20 cellular contexts compared by ENCODE assay signal in the genomic region with DNA sequence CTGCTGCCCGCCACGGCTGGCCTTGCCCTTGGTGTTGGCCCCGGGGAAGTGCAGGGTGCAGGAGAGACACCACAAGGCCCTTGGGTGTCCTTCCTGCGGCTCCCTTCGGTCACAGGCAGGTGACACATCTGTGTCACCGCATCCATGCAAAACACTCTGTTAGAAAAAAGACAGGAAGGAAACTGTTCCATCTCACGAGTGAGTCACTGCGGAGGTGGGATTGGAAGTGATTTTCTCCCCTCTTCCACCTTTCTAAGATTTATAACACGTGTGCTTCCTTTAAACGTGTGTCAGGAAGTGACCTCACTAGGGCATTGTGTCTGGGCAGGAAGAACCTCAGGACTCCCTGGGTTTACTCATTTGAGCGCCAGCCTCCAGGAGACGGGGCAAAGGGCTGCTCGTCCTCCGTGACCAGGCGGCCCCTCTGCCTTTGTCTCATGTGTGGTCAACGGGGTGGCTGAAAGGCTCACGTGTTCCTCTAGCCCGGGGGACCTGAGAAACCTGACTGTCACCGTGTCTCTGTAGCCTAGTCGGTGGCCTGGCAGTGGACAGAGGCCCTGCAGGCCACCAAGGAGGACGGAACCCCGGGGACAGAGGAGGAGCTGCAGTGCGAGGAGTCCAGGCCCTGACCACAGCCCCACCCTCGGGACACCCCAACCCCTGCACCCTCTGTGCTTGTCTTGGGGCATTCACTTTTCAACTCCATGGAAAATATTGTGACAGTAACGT. TPM values are rescaled to one million over a fixed set of nuclear protein-coding genes. Genes with fewer than 3 reads are reported as not detected.
DNase-seq lines count a peak whose midpoint lies in the region; ATAC-seq, FAIRE-seq and TF ChIP-seq lines count a peak whose summit lies in the region.
"Had no signal": no experiment of that assay in that cellular context is flagged by ENCODE, and none has a peak within 500 bp of the region (broad histone marks: within the 10 kb centered on the region; RNA-seq: fewer than 3 reads in every experiment).

No MANE protein-coding gene starts in this region.

- peak; percentile 46 to 64 for ATAC-seq in activated naive CD4-positive, alpha-beta T cell treated with anti-CD3 and anti-CD28 coated beads, Interleukin-2, amount 50 U/mL, for 72 hours
- ATAC-seq in GM12878 (peak; percentile 46), GM21360 (IDR thresholded peaks at IDR 0.05; ENCODE audit: unreplicated experiment) (no peak)
- ATAC-seq: gastroesophageal sphincter; naive thymus-derived CD8-positive, alpha-beta T cell had no signal

- CTCF ChIA-PET in GM12878 (lab: Yijun Ruan, JAX): no interaction called here

- H3K27me3 Mint-ChIP-seq in neural progenitor cell (ENCODE audit: insufficient read depth, low read depth): peaks cover 6% of the 10 kb centered on the region

- no peaks in the 10 kb centered on the region for H3K9me3 Mint-ChIP-seq in activated naive CD4-positive, alpha-beta T cell treated with anti-CD3 and anti-CD28 coated beads, Interleukin-2, amount 50 U/mL, for 72 hours
- H3K9me3 Mint-ChIP-seq in neural progenitor cell: no peaks in the 10 kb centered on the region
- H3K9me3 Mint-ChIP-seq: naive thymus-derived CD8-positive, alpha-beta T cell had no signal

- H3K9ac ChIP-seq in GM12878 (ENCODE audit: control insufficient read depth, insufficient read depth, low read length): no peak overlapping the region
- no peak overlapping the region for H3K9ac ChIP-seq in neural progenitor cell

- H3K36me3 Mint-ChIP-seq in activated naive CD4-positive, alpha-beta T cell treated with anti-CD3 and anti-CD28 coated beads, Interleukin-2, amount 50 U/mL, for 72 hours: no peaks in the 10 kb centered on the region
- no peaks in the 10 kb centered on the region for H3K36me3 Mint-ChIP-seq in neural progenitor cell
- H3K36me3 Mint-ChIP-seq: naive thymus-derived CD8-positive, alpha-beta T cell had no signal

- H2AFZ ChIP-seq in GM12878 (ENCODE audit: control insufficient read depth, low read depth, low read length) (no peak overlapping the region; the same call in 1 of the 2 replicates), neural progenitor cell (replicated peaks) (no peak overlapping the region)

- no peak overlapping the region for H3K4me3 Mint-ChIP-seq in neural progenitor cell
- H3K4me3 Mint-ChIP-seq: naive thymus-derived CD8-positive, alpha-beta T cell had no signal

- H3K4me3 ChIP-seq in GM12878 (no peak overlapping the region), neural progenitor cell (no peak overlapping the region)
- H3K4me3 ChIP-seq: gastroesophageal sphincter, psoas muscle, vagina had no signal

- DNase-seq in activated naive CD4-positive, alpha-beta T cell treated with anti-CD3 and anti-CD28 coated beads, Interleukin-2, amount 50 U/mL, for 72 hours (ENCODE audit: low spot score in 2 of 2): no peak
- no peak for DNase-seq in activated naive CD4-positive, alpha-beta T cell treated with Interleukin-2 at 50 U/mL for 16 hours
- DNase-seq in GM12878 (ENCODE audit: low read depth, low spot score) (no peak), neural progenitor cell (ENCODE audit: low spot score) (no peak), ureter (ENCODE audit: low spot score) (peak; percentile 27), HK-2 (ENCODE audit: unreplicated experiment) (no peak)
- no peak for DNase-seq in stimulated activated CD4-positive, alpha-beta T cell treated with anti-CD3 and anti-CD28 coated beads, Interleukin-4, amount 100 ng/mL, for 4 hours
- DNase-seq: activated naive CD4-positive, alpha-beta T cell; mammary epithelial cell; NCI-H1694; NCI-H446; psoas muscle; stimulated activated naive CD4-positive, alpha-beta T cell treated with Interleukin-2 at 50 U/mL for 16 hours had no signal

- no peaks in the 10 kb centered on the region for H3K9me3 ChIP-seq in GM12878 (replicated peaks; ENCODE audit: control insufficient read depth, insufficient read depth, low read length)
- no peaks in the 10 kb centered on the region for H3K9me3 ChIP-seq in neural progenitor cell (ENCODE audit: low read depth)
- H3K9me3 ChIP-seq: gastroesophageal sphincter, psoas muscle, vagina had no signal

- intact Hi-C loops in GM12878 (cut with micrococcal nuclease; ENCODE audit: unreplicated experiment): no loop called here

- H3K4me1 ChIP-seq in GM12878 (ENCODE audit: control insufficient read depth, insufficient read depth, low read length) (no peaks in the 10 kb centered on the region), neural progenitor cell (peaks cover 4% of the 10 kb centered on the region)
- H3K4me1 ChIP-seq: gastroesophageal sphincter, psoas muscle, vagina had no signal

- TF ChIP-seq RAD21 in GM12878 (IDR thresholded peaks at IDR 0.05; ENCODE audit: insufficient read depth, low read depth, low read length): no peak

- 43% methylated on average over 24 of the region's 25 CpGs for WGBS in GM12878 (ENCODE audit: insufficient coverage, insufficient replicate concordance, low lambda C conversion rate, missing lambda C conversion rate)

- in situ Hi-C loops in GM12878 (cut with MboI): no loop called here

- H3K4me2 ChIP-seq in GM12878 (ENCODE audit: control insufficient read depth, insufficient read depth): no peak overlapping the region
- no peak overlapping the region for H3K4me2 ChIP-seq in neural progenitor cell

- H4K20me1 ChIP-seq in GM12878 (ENCODE audit: control insufficient read depth, insufficient read depth): no peaks in the 10 kb centered on the region
- H4K20me1 ChIP-seq in neural progenitor cell (ENCODE audit: low read depth): no peaks in the 10 kb centered on the region

- no peak for TF ChIP-seq POLR2A in GM12878 (IDR thresholded peaks at IDR 0.05; ENCODE audit: low read depth, low read length)

- SMC1A ChIA-PET in GM12878 (lab: Charles Lee; ENCODE audit: uncharacterized antibody, unreplicated experiment): no interaction called here

- FAIRE-seq in GM12878 (lab: Jason Lieb, UNC): no peak
- FAIRE-seq: colon had no signal

- POLR2A ChIA-PET in GM12878 (lab: Charles Lee): no interaction called here

- H3K27ac Mint-ChIP-seq in activated naive CD4-positive, alpha-beta T cell treated with anti-CD3 and anti-CD28 coated beads, Interleukin-2, amount 50 U/mL, for 72 hours: peak overlapping the region in 1 of 2 donors; percentile 56
- peak overlapping the region; percentile 77 for H3K27ac Mint-ChIP-seq in neural progenitor cell
- H3K27ac Mint-ChIP-seq: naive thymus-derived CD8-positive, alpha-beta T cell had no signal

- H3F3A ChIP-seq in neural progenitor cell (ENCODE audit: low read depth): no peaks in the 10 kb centered on the region

- RAD21 ChIA-PET in GM12878 (lab: Charles Lee; ENCODE audit: unreplicated experiment): no interaction called here

- no peak overlapping the region for H3K27ac ChIP-seq in GM12878 (ENCODE audit: control insufficient read depth, insufficient read depth)
- no peak overlapping the region for H3K27ac ChIP-seq in neural progenitor cell
- H3K27ac ChIP-seq: gastroesophageal sphincter, psoas muscle, vagina had no signal

- H3K27me3 ChIP-seq in GM12878 (replicated peaks in 1 of 2; ENCODE audit: control insufficient read depth in 2 of 2, insufficient read depth in 2 of 2, low read length in 1 of 2) (no peaks in the 10 kb centered on the region; a peak in 1 of 4 replicates), neural progenitor cell (no peaks in the 10 kb centered on the region)
- H3K27me3 ChIP-seq: vagina had no signal

- no peak for TF ChIP-seq CTCF in GM12878 (IDR thresholded peaks at IDR 0.05 in 2 of 3, conservative IDR thresholded peaks at IDR 0.05 in 1 of 3; ENCODE audit: control insufficient read depth in 2 of 3, extremely low read depth in 1 of 3, insufficient read depth in 1 of 3, low read depth in 3 of 3, low read length in 3 of 3)
- no peak for TF ChIP-seq CTCF in neural progenitor cell (IDR thresholded peaks at IDR 0.05)

- H3K4me1 Mint-ChIP-seq in neural progenitor cell: peaks cover 8% of the 10 kb centered on the region

- H3K79me2 ChIP-seq in GM12878 (ENCODE audit: control insufficient read depth, insufficient read depth, low read length) (no peaks in the 10 kb centered on the region), neural progenitor cell (ENCODE audit: low read depth) (no peaks in the 10 kb centered on the region)

- no TSS peak for BruUV-seq in GM12878 (replicated peaks; lab: Mats Ljungman, UMichigan)

- no peak for TF ChIP-seq EP300 in GM12878 (IDR thresholded peaks at IDR 0.05; ENCODE audit: borderline replicate concordance in 1 of 2, control insufficient read depth in 1 of 2, low read depth in 2 of 2, low read length in 2 of 2)

- H3K36me3 ChIP-seq in GM12878 (ENCODE audit: control insufficient read depth in 2 of 2, insufficient read depth in 2 of 2, low read length in 1 of 2) (no peaks in the 10 kb centered on the region), neural progenitor cell (no peaks in the 10 kb centered on the region)
- H3K36me3 ChIP-seq: gastroesophageal sphincter, vagina had no signal

RNA-seq across cellular contexts. Expression of a gene that starts 4.9 kb away (rescaled TPM):
- total RNA-seq in activated naive CD4-positive, alpha-beta T cell treated with anti-CD3 and anti-CD28 coated beads, Interleukin-2, amount 50 U/mL, for 72 hours: not detected
- not detected in 2 replicates for total RNA-seq in GM12878 (2013; cell fraction: nucleolus; rRNA removed)
- total RNA-seq in GM12878 (2014; rRNA removed) (not detected in 2 replicates), GM12878 (2014; rRNA removed; fragmentation: Illumina TruSeq; extraction: Trizol) (not detected in 2 replicates), GM12878 (2021) (not detected in 2 replicates), neural progenitor cell (ENCODE audit: low replicate concordance) (not detected in 2 replicates), ureter (not detected)
- polyA plus RNA-seq in GM12878 (2011; ENCODE audit: low read depth): not detected
- polyA plus RNA-seq in GM12878 (2011; rRNA removed) (not detected in 2 replicates), GM12878 (2014; fragmentation: Illumina TruSeq; extraction: Trizol) (not detected in 2 replicates), GM12878 (2014; fragmentation: Nextera tagmentation; extraction: Ambion mirVana) (not detected), GM12878 (2014; rRNA removed) (not detected in 2 replicates), GM12878 (2016; fragmentation: Nextera tagmentation; extraction: Ambion mirVana) (not detected)
- polyA plus RNA-seq in GM12878 (2011; cell fraction: cytosol; rRNA removed): not detected in 2 replicates
- not detected in 2 replicates for polyA plus RNA-seq in GM12878 (2011; cell fraction: nucleus; rRNA removed)
- polyA plus RNA-seq in GM12878 (2012): not detected in 2 replicates
- polyA minus RNA-seq in GM12878 (2011; rRNA and poly(A)+ RNA removed): not detected in 2 replicates
- not detected in 2 replicates for polyA minus RNA-seq in GM12878 (2011; cell fraction: cytosol; rRNA and poly(A)+ RNA removed)
- not detected in 2 replicates for polyA minus RNA-seq in GM12878 (2011; cell fraction: nucleus; rRNA and poly(A)+ RNA removed)
- total RNA-seq: epithelial cell of proximal tubule; gastroesophageal sphincter; mammary epithelial cell; MCF 10A; naive thymus-derived CD8-positive, alpha-beta T cell; vagina had no signal
- polyA plus RNA-seq: mammary epithelial cell; naive thymus-derived CD8-positive, alpha-beta T cell; psoas muscle had no signal

RNA-seq across cellular contexts. Expression of a gene that starts 15.8 kb away (rescaled TPM):
- 10 to 100 TPM; 16.4 to 53.7 TPM for total RNA-seq in activated naive CD4-positive, alpha-beta T cell treated with anti-CD3 and anti-CD28 coated beads, Interleukin-2, amount 50 U/mL, for 72 hours
- 15.0 and 26.5 TPM in 2 replicates for total RNA-seq in GM12878 (2013; cell fraction: nucleolus; rRNA removed)
- total RNA-seq in GM12878 (2014; rRNA removed) (78.5 and 86.9 TPM in 2 replicates), GM12878 (2014; rRNA removed; fragmentation: Illumina TruSeq; extraction: Trizol) (33.4 and 42.2 TPM in 2 replicates), GM12878 (2021) (63.8 and 67.7 TPM in 2 replicates), neural progenitor cell (ENCODE audit: low replicate concordance) (23.4 and 43.4 TPM in 2 replicates), ureter (34.5 TPM)
- polyA plus RNA-seq in GM12878 (2011; ENCODE audit: low read depth): 29.0 TPM
- polyA plus RNA-seq in GM12878 (2011; rRNA removed) (24.1 and 71.4 TPM in 2 replicates), GM12878 (2014; fragmentation: Illumina TruSeq; extraction: Trizol) (14.3 and 61.9 TPM in 2 replicates), GM12878 (2014; fragmentation: Nextera tagmentation; extraction: Ambion mirVana) (10 to 100 TPM in 1 of 2 experiments, 1 to 10 TPM in 1; 3.3 to 14.5 TPM), GM12878 (2014; rRNA removed) (103 and 115 TPM in 2 replicates), GM12878 (2016; fragmentation: Nextera tagmentation; extraction: Ambion mirVana) (100 to 1,000 TPM in 1 of 2 experiments, 10 to 100 TPM in 1; 97.8 to 101 TPM)
- 199 and 296 TPM in 2 replicates for polyA plus RNA-seq in GM12878 (2011; cell fraction: cytosol; rRNA removed)
- polyA plus RNA-seq in GM12878 (2011; cell fraction: nucleus; rRNA removed): 180 and 192 TPM in 2 replicates
- polyA plus RNA-seq in GM12878 (2012): 68.7 and 76.0 TPM in 2 replicates
- polyA minus RNA-seq in GM12878 (2011; rRNA and poly(A)+ RNA removed): 99.2 and 154 TPM in 2 replicates
- polyA minus RNA-seq in GM12878 (2011; cell fraction: cytosol; rRNA and poly(A)+ RNA removed): 49.2 and 60.8 TPM in 2 replicates
- polyA minus RNA-seq in GM12878 (2011; cell fraction: nucleus; rRNA and poly(A)+ RNA removed): 32.9 and 60.4 TPM in 2 replicates

RNA-seq across cellular contexts. Expression of a gene that starts 29.6 kb away (rescaled TPM):
- not detected for total RNA-seq in activated naive CD4-positive, alpha-beta T cell treated with anti-CD3 and anti-CD28 coated beads, Interleukin-2, amount 50 U/mL, for 72 hours
- total RNA-seq in GM12878 (2013; cell fraction: nucleolus; rRNA removed): not detected in 2 replicates
- total RNA-seq in GM12878 (2014; rRNA removed) (not detected in 2 replicates), GM12878 (2014; rRNA removed; fragmentation: Illumina TruSeq; extraction: Trizol) (not detected in 2 replicates), GM12878 (2021) (not detected in 2 replicates), neural progenitor cell (ENCODE audit: low replicate concordance) (not detected in 2 replicates), ureter (not detected)
- polyA plus RNA-seq in GM12878 (2011; ENCODE audit: low read depth): not detected
- polyA plus RNA-seq in GM12878 (2011; rRNA removed) (not detected in 2 replicates), GM12878 (2014; fragmentation: Illumina TruSeq; extraction: Trizol) (not detected in 2 replicates), GM12878 (2014; fragmentation: Nextera tagmentation; extraction: Ambion mirVana) (not detected), GM12878 (2014; rRNA removed) (not detected in 2 replicates), GM12878 (2016; fragmentation: Nextera tagmentation; extraction: Ambion mirVana) (not detected)
- not detected in 2 replicates for polyA plus RNA-seq in GM12878 (2011; cell fraction: cytosol; rRNA removed)
- polyA plus RNA-seq in GM12878 (2011; cell fraction: nucleus; rRNA removed): not detected in 2 replicates
- not detected in 2 replicates for polyA plus RNA-seq in GM12878 (2012)
- polyA minus RNA-seq in GM12878 (2011; rRNA and poly(A)+ RNA removed): not detected in 2 replicates
- polyA minus RNA-seq in GM12878 (2011; cell fraction: cytosol; rRNA and poly(A)+ RNA removed): not detected in 2 replicates
- not detected in 2 replicates for polyA minus RNA-seq in GM12878 (2011; cell fraction: nucleus; rRNA and poly(A)+ RNA removed)
- total RNA-seq: epithelial cell of proximal tubule; gastroesophageal sphincter; mammary epithelial cell; MCF 10A; naive thymus-derived CD8-positive, alpha-beta T cell; psoas muscle; vagina had no signal
- polyA plus RNA-seq: mammary epithelial cell; naive thymus-derived CD8-positive, alpha-beta T cell; psoas muscle had no signal

RNA-seq across cellular contexts. Expression of a gene that starts 36.7 kb away (rescaled TPM):
- under 1 TPM; 0.14 to 0.54 TPM for total RNA-seq in activated naive CD4-positive, alpha-beta T cell treated with anti-CD3 and anti-CD28 coated beads, Interleukin-2, amount 50 U/mL, for 72 hours
- 4.1 and 7.5 TPM in 2 replicates for total RNA-seq in GM12878 (2013; cell fraction: nucleolus; rRNA removed)
- total RNA-seq in GM12878 (2014; rRNA removed): 0.33 and 0.45 TPM in 2 replicates
- 0.14 and 0.18 TPM in 2 replicates for total RNA-seq in GM12878 (2014; rRNA removed; fragmentation: Illumina TruSeq; extraction: Trizol)
- total RNA-seq in GM12878 (2021): 0.35 and 0.54 TPM in 2 replicates
- 6.2 TPM for polyA plus RNA-seq in GM12878 (2011; ENCODE audit: low read depth)
- polyA plus RNA-seq in GM12878 (2011; rRNA removed): 1.5 and 1.9 TPM in 2 replicates
- polyA plus RNA-seq in GM12878 (2011; cell fraction: cytosol; rRNA removed): 2.2 and 3.1 TPM in 2 replicates
- 5.8 and 6.5 TPM in 2 replicates for polyA plus RNA-seq in GM12878 (2011; cell fraction: nucleus; rRNA removed)
- polyA plus RNA-seq in GM12878 (2012): 0.76 and 1.4 TPM in 2 replicates
- polyA plus RNA-seq in GM12878 (2014; fragmentation: Illumina TruSeq; extraction: Trizol): 0.07 TPM in 1 of 2 replicates, not detected in the other
- polyA plus RNA-seq in GM12878 (2014; fragmentation: Nextera tagmentation; extraction: Ambion mirVana): under 1 TPM; 0.02 to 0.04 TPM
- 0.15 and 0.18 TPM in 2 replicates for polyA plus RNA-seq in GM12878 (2014; rRNA removed)
- under 1 TPM; 0.09 to 0.62 TPM for polyA plus RNA-seq in GM12878 (2016; fragmentation: Nextera tagmentation; extraction: Ambion mirVana)
- 1.5 and 2.9 TPM in 2 replicates for polyA minus RNA-seq in GM12878 (2011; rRNA and poly(A)+ RNA removed)
- polyA minus RNA-seq in GM12878 (2011; cell fraction: cytosol; rRNA and poly(A)+ RNA removed): 1.5 and 2.1 TPM in 2 replicates
- polyA minus RNA-seq in GM12878 (2011; cell fraction: nucleus; rRNA and poly(A)+ RNA removed): 1.1 and 2.2 TPM in 2 replicates
- 23.0 and 48.7 TPM in 2 replicates for total RNA-seq in neural progenitor cell (ENCODE audit: low replicate concordance)
- total RNA-seq in ureter: 25.6 TPM
- polyA plus RNA-seq: naive thymus-derived CD8-positive, alpha-beta T cell had no signal

RNA-seq across cellular contexts. Expression of a gene that starts 45.3 kb away (rescaled TPM):
- total RNA-seq in activated naive CD4-positive, alpha-beta T cell treated with anti-CD3 and anti-CD28 coated beads, Interleukin-2, amount 50 U/mL, for 72 hours: not detected
- not detected in 2 replicates for total RNA-seq in GM12878 (2013; cell fraction: nucleolus; rRNA removed)
- total RNA-seq in GM12878 (2014; rRNA removed) (not detected in 2 replicates), GM12878 (2014; rRNA removed; fragmentation: Illumina TruSeq; extraction: Trizol) (not detected in 2 replicates), GM12878 (2021) (not detected in 2 replicates), neural progenitor cell (ENCODE audit: low replicate concordance) (not detected in 2 replicates), ureter (not detected)
- not detected for polyA plus RNA-seq in GM12878 (2011; ENCODE audit: low read depth)
- polyA plus RNA-seq in GM12878 (2011; rRNA removed) (not detected in 2 replicates), GM12878 (2014; fragmentation: Illumina TruSeq; extraction: Trizol) (not detected in 2 replicates), GM12878 (2014; fragmentation: Nextera tagmentation; extraction: Ambion mirVana) (not detected), GM12878 (2014; rRNA removed) (not detected in 2 replicates), GM12878 (2016; fragmentation: Nextera tagmentation; extraction: Ambion mirVana) (not detected)
- polyA plus RNA-seq in GM12878 (2011; cell fraction: cytosol; rRNA removed): not detected in 2 replicates
- polyA plus RNA-seq in GM12878 (2011; cell fraction: nucleus; rRNA removed): not detected in 2 replicates
- polyA plus RNA-seq in GM12878 (2012): not detected in 2 replicates
- polyA minus RNA-seq in GM12878 (2011; rRNA and poly(A)+ RNA removed): not detected in 2 replicates
- polyA minus RNA-seq in GM12878 (2011; cell fraction: cytosol; rRNA and poly(A)+ RNA removed): not detected in 2 replicates
- not detected in 2 replicates for polyA minus RNA-seq in GM12878 (2011; cell fraction: nucleus; rRNA and poly(A)+ RNA removed)
- total RNA-seq: epithelial cell of proximal tubule; gastroesophageal sphincter; mammary epithelial cell; MCF 10A; naive thymus-derived CD8-positive, alpha-beta T cell; psoas muscle; vagina had no signal
- polyA plus RNA-seq: mammary epithelial cell; naive thymus-derived CD8-positive, alpha-beta T cell; psoas muscle had no signal
